14 cellular contexts compared by ENCODE assay signal in the genomic region with DNA sequence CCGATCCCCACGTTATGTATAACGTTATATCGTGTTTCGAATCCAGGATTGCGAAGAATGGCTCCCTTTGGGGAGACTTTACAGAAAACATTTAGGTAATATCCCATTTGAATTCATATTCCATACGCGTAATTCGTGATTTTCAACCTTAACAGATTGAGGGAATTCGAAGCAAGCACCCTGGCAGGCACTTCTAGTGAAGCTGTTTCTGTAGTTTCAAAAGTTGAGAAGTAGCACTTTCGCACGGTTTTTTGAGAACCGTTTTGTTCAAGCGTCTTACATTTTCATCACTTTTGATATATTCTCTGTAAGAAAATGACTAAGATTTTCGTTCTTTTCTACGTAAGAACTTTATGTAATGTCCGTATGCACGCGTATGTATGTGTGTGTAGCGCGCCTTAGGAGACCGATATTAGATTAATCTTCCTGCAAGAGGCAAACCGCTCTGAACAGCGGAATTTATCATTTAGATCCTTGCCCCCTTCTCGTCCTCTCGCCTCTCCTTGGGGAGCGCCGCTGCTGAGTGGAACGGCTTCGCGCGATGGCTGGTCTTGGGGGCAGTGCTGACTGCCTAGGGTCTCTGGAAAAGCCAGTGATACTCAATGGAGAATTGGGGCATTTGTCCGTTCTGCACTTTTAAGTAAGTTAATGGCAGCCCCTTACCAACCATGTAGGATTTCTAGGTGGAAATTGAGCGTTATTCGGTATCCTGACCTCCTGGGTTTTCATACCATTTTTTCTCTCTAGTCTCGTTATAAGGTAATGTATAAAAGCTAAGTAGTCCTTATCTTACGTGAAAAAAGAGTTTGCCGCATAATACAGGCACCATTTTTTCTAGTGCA. TPM values are rescaled to one million over a fixed set of nuclear protein-coding genes. Genes with fewer than 3 reads are reported as not detected.
DNase-seq lines count a peak whose midpoint lies in the region; ATAC-seq, FAIRE-seq and TF ChIP-seq lines count a peak whose summit lies in the region.
"Had no signal": no experiment of that assay in that cellular context is flagged by ENCODE, and none has a peak within 500 bp of the region (broad histone marks: within the 10 kb centered on the region; RNA-seq: fewer than 3 reads in every experiment).

No MANE protein-coding gene starts in this region.

- peaks cover 4% of the 10 kb centered on the region for H3K4me1 ChIP-seq in endothelial cell of umbilical vein (ENCODE audit: control insufficient read depth, extremely low read depth, insufficient read depth, low read length)
- H3K4me1 ChIP-seq: parathyroid adenoma had no signal

- peak overlapping the region; percentile 97 for H2AFZ ChIP-seq in endothelial cell of umbilical vein (ENCODE audit: low read depth, low read length)
- H2AFZ ChIP-seq in neural cell (ENCODE audit: low read depth, low read length): no peak overlapping the region
- H2AFZ ChIP-seq: parathyroid adenoma had no signal

- dilution Hi-C loops in endothelial cell of umbilical vein (cut with MboI; ENCODE audit: extremely low pct_ligation_motif_present, low sequenced_read_pairs): no loop called here

- no peak for TF ChIP-seq POLR2A in endothelial cell of umbilical vein (IDR thresholded peaks at IDR 0.05; ENCODE audit: low read depth, low read length)

- H3K4me2 ChIP-seq in endothelial cell of umbilical vein (ENCODE audit: insufficient read depth, low read length): peak overlapping the region; percentile 64
- no peak overlapping the region for H3K4me2 ChIP-seq in neural cell (ENCODE audit: low read length)

- peaks cover 14% of the 10 kb centered on the region for H3K9me3 Mint-ChIP-seq in stimulated activated naive CD8-positive, alpha-beta T cell treated with anti-CD3 and anti-CD28 coated beads, Interleukin-15, Interleukin-2, amounts not matched to agents 100 ng/mL and 50 ng/mL, for 24 hours

- no peak for DNase-seq in stimulated activated naive CD8-positive, alpha-beta T cell treated with anti-CD3 and anti-CD28 coated beads, Interleukin-15, Interleukin-2, amounts not matched to agents 100 U/mL and 50 U/mL, for 24 hours
- DNase-seq in endothelial cell of umbilical vein (ENCODE audit: low read depth, low spot score) (no peak), substantia nigra (lab: John Stamatoyannopoulos, UW) (no peak), left lobe of liver (ENCODE audit: low spot score) (no peak), SKM-1 treated with dmso at 0.1 percent for 144 hours (lab: John Stamatoyannopoulos, UW; ENCODE audit: unreplicated experiment) (no peak), SKM-1 (lab: John Stamatoyannopoulos, UW; ENCODE audit: unreplicated experiment) (no peak)
- DNase-seq: activated T-cell treated with anti-CD3 and anti-CD28 coated beads, Interleukin-2, amount 50 U/mL, for 24 hours; NCI-H2081 treated with DMSO at 0.1 percent for 48 hours had no signal

- no peak overlapping the region for H3K27ac Mint-ChIP-seq in stimulated activated naive CD8-positive, alpha-beta T cell treated with anti-CD3 and anti-CD28 coated beads, Interleukin-15, Interleukin-2, amounts not matched to agents 100 ng/mL and 50 ng/mL, for 24 hours
- H3K27ac Mint-ChIP-seq: activated T-cell treated with anti-CD3 and anti-CD28 coated beads, Interleukin-2, amount 50 U/mL, for 24 hours; CD4-positive, CD25-positive, alpha-beta regulatory T cell had no signal

- TF ChIP-seq CTCF in endothelial cell of umbilical vein (IDR thresholded peaks at IDR 0.05; ENCODE audit: extremely low read depth in 1 of 2, insufficient read depth in 1 of 2, low read depth in 1 of 2, low read length in 2 of 2) (no peak), neural cell (IDR thresholded peaks at IDR 0.05; ENCODE audit: poor library complexity, severe bottlenecking) (no peak)

- H3K9me1 ChIP-seq in endothelial cell of umbilical vein (replicated peaks; ENCODE audit: control insufficient read depth, extremely low read depth, insufficient read depth, low read length): no peaks in the 10 kb centered on the region

- intact Hi-C loops in endothelial cell of umbilical vein (cut with micrococcal nuclease): loop anchor here (2.0 to 10.0 kb wide), 3 partner anchors 249 to 534 kb away; no protein-coding TSS in a partner anchor

- CTCF ChIA-PET in endothelial cell of umbilical vein (lab: Charles Lee): interaction anchor here (1.3 kb wide), 1 partner anchor 20 kb away, joined by 3 read pairs; no protein-coding TSS in a partner anchor

- H3K36me3 ChIP-seq in endothelial cell of umbilical vein (ENCODE audit: control insufficient read depth in 2 of 2, extremely low read depth in 1 of 2, insufficient read depth in 2 of 2, low read length in 2 of 2) (no peaks in the 10 kb centered on the region), neural cell (ENCODE audit: insufficient read depth, low read length) (no peaks in the 10 kb centered on the region)

- no peaks in the 10 kb centered on the region for H3K9me2 ChIP-seq in neural cell (ENCODE audit: insufficient read depth, low read length)

- no peaks in the 10 kb centered on the region for H3K9me3 ChIP-seq in endothelial cell of umbilical vein (replicated peaks; ENCODE audit: control insufficient read depth, insufficient read depth, low read length)
- no peaks in the 10 kb centered on the region for H3K9me3 ChIP-seq in neural cell (ENCODE audit: low read length)

- no peak for FAIRE-seq in endothelial cell of umbilical vein (lab: Jason Lieb, UNC)

- H3K27me3 ChIP-seq in endothelial cell of umbilical vein (ENCODE audit: control insufficient read depth in 2 of 2, insufficient read depth in 2 of 2, low read length in 2 of 2): no peaks in the 10 kb centered on the region
- peaks cover 77% of the 10 kb centered on the region for H3K27me3 ChIP-seq in neural cell (ENCODE audit: insufficient read depth, low read depth, low read length)

- H3K9ac ChIP-seq in endothelial cell of umbilical vein (replicated peaks; ENCODE audit: extremely low read depth, insufficient read depth, low read length): no peak overlapping the region
- H3K9ac ChIP-seq in neural cell (ENCODE audit: low read length): no peak overlapping the region
- H3K9ac ChIP-seq: parathyroid adenoma had no signal

- H3K27ac ChIP-seq in endothelial cell of umbilical vein (ENCODE audit: insufficient read depth, low read depth, low read length) (no peak overlapping the region), neural cell (ENCODE audit: low read length) (no peak overlapping the region), substantia nigra (ENCODE audit: low read depth, low read length, poor library complexity, severe bottlenecking) (no peak overlapping the region)
- H3K27ac ChIP-seq: epithelial cell of prostate had no signal

- peak overlapping the region; percentile 45 for H3K4me3 Mint-ChIP-seq in stimulated activated naive CD8-positive, alpha-beta T cell treated with anti-CD3 and anti-CD28 coated beads, Interleukin-15, Interleukin-2, amounts not matched to agents 100 ng/mL and 50 ng/mL, for 24 hours
- H3K4me3 Mint-ChIP-seq: activated T-cell treated with anti-CD3 and anti-CD28 coated beads, Interleukin-2, amount 50 U/mL, for 24 hours had no signal

- H4K20me1 ChIP-seq in endothelial cell of umbilical vein (replicated peaks; ENCODE audit: control insufficient read depth, extremely low read depth, insufficient read depth, low read length) (no peaks in the 10 kb centered on the region), neural cell (ENCODE audit: insufficient read depth) (peaks cover 11% of the 10 kb centered on the region)

- peaks cover 26% of the 10 kb centered on the region for H3K4me1 Mint-ChIP-seq in stimulated activated naive CD8-positive, alpha-beta T cell treated with anti-CD3 and anti-CD28 coated beads, Interleukin-15, Interleukin-2, amounts not matched to agents 100 ng/mL and 50 ng/mL, for 24 hours (ENCODE audit: low read depth)

- POLR2A ChIA-PET in endothelial cell of umbilical vein (lab: Charles Lee): no interaction called here

- peaks cover 78% of the 10 kb centered on the region for H3K27me3 Mint-ChIP-seq in stimulated activated naive CD8-positive, alpha-beta T cell treated with anti-CD3 and anti-CD28 coated beads, Interleukin-15, Interleukin-2, amounts not matched to agents 100 ng/mL and 50 ng/mL, for 24 hours

- H3K79me2 ChIP-seq in endothelial cell of umbilical vein (ENCODE audit: control insufficient read depth, insufficient read depth, low read length) (no peaks in the 10 kb centered on the region), neural cell (replicated peaks; ENCODE audit: insufficient read depth, low read length) (no peaks in the 10 kb centered on the region)
- H3K79me2 ChIP-seq: parathyroid adenoma had no signal

- ATAC-seq in stimulated activated naive CD8-positive, alpha-beta T cell treated with anti-CD3 and anti-CD28 coated beads, Interleukin-15, Interleukin-2, amounts not matched to agents 100 U/mL and 50 U/mL, for 24 hours: no peak
- no peak for ATAC-seq in left lobe of liver
- ATAC-seq: HCT116 had no signal

- peaks cover 13% of the 10 kb centered on the region for H3K36me3 Mint-ChIP-seq in stimulated activated naive CD8-positive, alpha-beta T cell treated with anti-CD3 and anti-CD28 coated beads, Interleukin-15, Interleukin-2, amounts not matched to agents 100 ng/mL and 50 ng/mL, for 24 hours (ENCODE audit: low read depth)
- H3K36me3 Mint-ChIP-seq: CD4-positive, CD25-positive, alpha-beta regulatory T cell had no signal

- H3K4me3 ChIP-seq in endothelial cell of umbilical vein (replicated peaks in 1 of 3; ENCODE audit: insufficient read depth in 1 of 3, low read depth in 1 of 3, low read length in 3 of 3) (no peak overlapping the region), neural cell (ENCODE audit: low read length) (peak overlapping the region; percentile 42)

- H3F3A ChIP-seq in neural cell (ENCODE audit: insufficient read depth, low read length, poor library complexity, severe bottlenecking): no peaks in the 10 kb centered on the region

- TF ChIP-seq EP300 in neural cell (conservative IDR thresholded peaks at IDR 0.05; ENCODE audit: poor library complexity, severe bottlenecking): no peak

- BruUV-seq in endothelial cell of umbilical vein (replicated peaks; lab: Mats Ljungman, UMichigan): no TSS peak

- TF ChIP-seq RAD21 in neural cell (conservative IDR thresholded peaks at IDR 0.05): no peak

TF ChIP-seq in endothelial cell of umbilical vein, 7 proteins besides CTCF, POLR2A, EP300 and RAD21 (continues in another document):
- TF ChIP-seq MYC (IDR thresholded peaks at IDR 0.05; ENCODE audit: low read depth, low read length): no peak

TF ChIP-seq in neural cell, 6 proteins besides CTCF, POLR2A, EP300 and RAD21 (continues in another document):
- TF ChIP-seq SMC3 (conservative IDR thresholded peaks at IDR 0.05; ENCODE audit: poor library complexity): no peak

RNA-seq across cellular contexts. Expression of gene MAB21L1, which starts 4.8 kb away (rescaled TPM):
- total RNA-seq in endothelial cell of umbilical vein: not detected in 2 replicates
- 0.03 and 0.05 TPM in 2 replicates for polyA plus RNA-seq in endothelial cell of umbilical vein
- polyA plus RNA-seq in endothelial cell of umbilical vein (2011; cell fraction: cytosol; rRNA removed): 0.04 and 0.07 TPM in 2 replicates
- polyA plus RNA-seq in endothelial cell of umbilical vein (2011; cell fraction: nucleus; rRNA removed): 0.07 and 0.12 TPM in 2 replicates
- not detected in 2 replicates for polyA plus RNA-seq in endothelial cell of umbilical vein (2012)
- 0.06 and 0.49 TPM in 2 replicates for polyA minus RNA-seq in endothelial cell of umbilical vein
- not detected for polyA minus RNA-seq in endothelial cell of umbilical vein (2011; cell fraction: cytosol; rRNA and poly(A)+ RNA removed)
- 0.14 TPM in 1 of 2 replicates, not detected in the other for polyA minus RNA-seq in endothelial cell of umbilical vein (2011; cell fraction: nucleus; rRNA and poly(A)+ RNA removed)
- polyA plus RNA-seq in neural cell: 0.07 and 0.28 TPM in 2 replicates
- 0.49 and 0.81 TPM in 2 replicates for polyA minus RNA-seq in neural cell
- not detected for total RNA-seq in left lobe of liver
- total RNA-seq: CD4-positive, CD25-positive, alpha-beta regulatory T cell had no signal
- polyA plus RNA-seq: CD4-positive, CD25-positive, alpha-beta regulatory T cell had no signal
